In the genomic region with DNA sequence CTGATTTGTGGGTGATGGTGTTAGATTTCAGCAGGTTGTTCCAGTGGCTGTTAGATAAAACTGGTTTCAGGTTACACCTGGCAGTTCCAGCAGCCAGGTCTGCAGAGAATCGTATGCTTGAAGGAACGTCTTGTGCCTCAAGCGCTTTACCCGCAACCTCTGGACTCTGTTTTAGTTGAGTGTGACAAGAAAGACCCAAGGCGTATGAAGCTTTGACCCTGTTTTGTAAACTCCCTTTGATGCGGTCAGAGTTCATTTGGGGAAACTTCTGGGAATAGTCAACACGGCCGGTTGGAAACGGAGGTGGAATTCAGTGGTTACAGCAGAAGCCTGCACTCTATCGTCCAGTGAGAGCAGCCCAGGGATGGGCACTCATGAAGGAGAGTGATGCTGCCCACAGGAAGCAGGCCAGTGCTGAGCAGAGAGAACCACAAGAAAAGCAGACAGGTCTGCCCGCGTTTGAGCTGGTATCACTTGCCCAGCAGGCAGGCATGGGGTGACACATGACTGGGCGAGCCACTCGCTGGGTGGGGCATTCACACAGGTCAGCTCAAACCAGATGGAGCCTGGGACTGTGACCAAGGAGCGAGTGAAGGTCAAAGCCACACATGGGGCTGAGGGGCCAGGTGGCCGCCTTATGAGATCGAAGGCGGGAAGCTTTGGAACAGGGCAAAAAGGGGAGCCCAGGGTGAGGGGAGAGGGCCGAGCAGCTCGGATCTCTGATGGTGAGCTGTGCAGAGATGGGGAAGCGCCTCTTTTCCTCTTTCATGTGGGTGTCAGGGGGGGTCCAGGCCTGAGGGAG, we compare ENCODE assay signal across 13 cellular contexts.
DNase-seq lines count a peak whose midpoint lies in the region; ATAC-seq and TF ChIP-seq lines count a peak whose summit lies in the region.
"Had no signal": no experiment of that assay in that cellular context is flagged by ENCODE, and none has a peak within 500 bp of the region (broad histone marks: within the 10 kb centered on the region; RNA-seq: fewer than 3 reads in every experiment).

No MANE protein-coding gene starts in this region.

- H3K27me3 ChIP-seq in mucosa of stomach (ENCODE audit: control insufficient read depth, insufficient read depth, low read length) = no peaks in the 10 kb centered on the region

- peak overlapping the region; percentile 54 for H3K9ac ChIP-seq in mucosa of stomach (ENCODE audit: low read length)

- DNase-seq in M059J (ENCODE audit: low read depth) (peak; percentile 75), epithelial cell of esophagus (ENCODE audit: low read depth) (peak; percentile 76), iPS-NIHi7 (ENCODE audit: extremely low spot score) (no peak), NCI-H345 treated with DMSO at 0.1 percent for 48 hours (lab: John Stamatoyannopoulos, UW; ENCODE audit: unreplicated experiment) (no peak)
- DNase-seq: activated CD4-positive, alpha-beta memory T cell treated with anti-CD3 and anti-CD28 coated beads for 36 hours; CD4-positive, CD25-positive, alpha-beta regulatory T cell; erythroblast; left ventricle myocardium inferior; retina had no signal

- H3K36me3 ChIP-seq in mucosa of stomach (ENCODE audit: control insufficient read depth, insufficient read depth, low read length) = no peaks in the 10 kb centered on the region
- H3K36me3 ChIP-seq: left ventricle myocardium inferior had no signal

- TF ChIP-seq CTCF in C4-2B (conservative IDR thresholded peaks at IDR 0.05) = no peak; the same call in 1 of the 2 replicates
- no peak for TF ChIP-seq CTCF in epithelial cell of esophagus (IDR thresholded peaks at IDR 0.05; ENCODE audit: insufficient read depth, low read depth, low read length, missing control alignments)

- peak overlapping the region; percentile 77 for H3K27ac ChIP-seq in C4-2B
- H3K27ac ChIP-seq: left ventricle myocardium inferior had no signal

- ATAC-seq in GM21360 (IDR thresholded peaks at IDR 0.05; ENCODE audit: unreplicated experiment) (no peak), GM18517 (IDR thresholded peaks at IDR 0.05; ENCODE audit: unreplicated experiment) (no peak)

- no peak overlapping the region for H3K4me3 ChIP-seq in epithelial cell of esophagus (ENCODE audit: low read length)
- H3K4me3 ChIP-seq in mucosa of stomach (ENCODE audit: low read length) = no peak overlapping the region
- H3K4me3 ChIP-seq: left ventricle myocardium inferior had no signal

- H3K9me3 ChIP-seq in mucosa of stomach (ENCODE audit: control insufficient read depth, low read length) = no peaks in the 10 kb centered on the region
- H3K9me3 ChIP-seq: left ventricle myocardium inferior had no signal

- peaks cover 45% of the 10 kb centered on the region for H3K4me1 ChIP-seq in mucosa of stomach (ENCODE audit: control insufficient read depth, insufficient read depth, low read length)

Comparison
In these comparisons a context has a peak if more than half of its experiments do, and no peak if none do; other contexts are left out.
1. DNase-seq: peak in M059J (single experiment) and epithelial cell of esophagus (single experiment); none in iPS-NIHi7 (single experiment) and NCI-H345 treated with DMSO at 0.1 percent for 48 hours (single experiment).